In genomic region chr13:100984349-100984748, GRCh38 we compare ENCODE assay signal across 14 cellular contexts.
DNase-seq lines count a peak whose midpoint lies in the region; ATAC-seq lines count a peak whose summit lies in the region.
"Had no signal": no experiment of that assay in that cellular context is flagged by ENCODE, and none has a peak within 500 bp of the region (broad histone marks: within the 10 kb centered on the region; RNA-seq: fewer than 3 reads in every experiment).

No MANE protein-coding gene starts in this region.

- no peak for ATAC-seq in stimulated activated naive CD8-positive, alpha-beta T cell treated with anti-CD3 and anti-CD28 coated beads, Interleukin-15, amount 100 ng/mL, for 72 hours

- H3K27me3 Mint-ChIP-seq in stimulated activated naive CD8-positive, alpha-beta T cell treated with anti-CD3 and anti-CD28 coated beads, Interleukin-15, amount 100 ng/mL, for 72 hours = peaks cover 29% of the 10 kb centered on the region

- no peaks in the 10 kb centered on the region for H3K4me1 Mint-ChIP-seq in stimulated activated naive CD8-positive, alpha-beta T cell treated with anti-CD3 and anti-CD28 coated beads, Interleukin-15, amount 100 ng/mL, for 72 hours

- DNase-seq in NCI-H187 treated with DMSO at 0.1 percent for 48 hours (lab: John Stamatoyannopoulos, UW) (peak; percentile 25), NCI-H187 (lab: John Stamatoyannopoulos, UW) (no peak), NCI-H2171 (lab: John Stamatoyannopoulos, UW) (peak; percentile 5), cerebellar cortex (ENCODE audit: low spot score) (peak; percentile 15), renal cortical epithelial cell (ENCODE audit: low read depth) (peak; percentile 30), HCEC 1CT (no peak)
- no peak for DNase-seq in stimulated activated naive CD8-positive, alpha-beta T cell treated with anti-CD3 and anti-CD28 coated beads, Interleukin-15, amount 100 ng/mL, for 72 hours
- DNase-seq in central memory CD4-positive, alpha-beta T cell = no peak
- DNase-seq: AML-193, DND-41, GM23248, KBM-7, NCI-H1105 treated with DMSO at 0.1 percent for 48 hours, NCI-H774 had no signal

- H3K9me3 Mint-ChIP-seq in stimulated activated naive CD8-positive, alpha-beta T cell treated with anti-CD3 and anti-CD28 coated beads, Interleukin-15, amount 100 ng/mL, for 72 hours = no peaks in the 10 kb centered on the region

- H3K4me3 Mint-ChIP-seq in stimulated activated naive CD8-positive, alpha-beta T cell treated with anti-CD3 and anti-CD28 coated beads, Interleukin-15, amount 100 ng/mL, for 72 hours = no peak overlapping the region

- H3K27ac Mint-ChIP-seq in stimulated activated naive CD8-positive, alpha-beta T cell treated with anti-CD3 and anti-CD28 coated beads, Interleukin-15, amount 100 ng/mL, for 72 hours = no peak overlapping the region

Comparison
In these comparisons a context has a peak if more than half of its experiments do, and no peak if none do; other contexts are left out.
1. DNase-seq: peak in NCI-H187 treated with DMSO at 0.1 percent for 48 hours (single experiment), NCI-H2171 (single experiment), cerebellar cortex (single experiment) and renal cortical epithelial cell (single experiment); none in NCI-H187 (0 of 2), stimulated activated naive CD8-positive, alpha-beta T cell treated with anti-CD3 and anti-CD28 coated beads, Interleukin-15, amount 100 ng/mL, for 72 hours (0 of 2), HCEC 1CT (single experiment) and central memory CD4-positive, alpha-beta T cell (single experiment).